ENCODE assay signal across 1 cellular context in genomic region chr6:149015877-149016525, GRCh38.
TF ChIP-seq lines count a peak whose summit lies in the region.

No MANE protein-coding gene starts in this region.

TF ChIP-seq in SK-N-SH, 30 proteins besides CTCF, POLR2A, EP300 and RAD21 (continued from another document):
- TF ChIP-seq PBX3 (IDR thresholded peaks at IDR 0.05) = peak; percentile 14; the same call in 1 of the 2 replicates
- TF ChIP-seq CHD2 (IDR thresholded peaks at IDR 0.05; ENCODE audit: low read length, partially characterized antibody) = no peak
